ENCODE assay signal across 1 cellular context in genomic region chr9:72149231-72149975, GRCh38.
TF ChIP-seq lines count a peak whose summit lies in the region.

TSS of gene GDA (plus strand) at chr9:72149440. CDS start at chr9:72149560, 120 bp downstream.

TF ChIP-seq in HepG2, 621 proteins besides CTCF, POLR2A, EP300 and RAD21 (continued from another document and continues in another):
- TF ChIP-seq ZNF724P (CRISPR knock-in tag; IDR thresholded peaks at IDR 0.05; ENCODE audit: borderline replicate concordance): peak; percentile 73; the same call in 1 of the 2 replicates
- TF ChIP-seq MEF2D (CRISPR knock-in tag; IDR thresholded peaks at IDR 0.05): peak; percentile 42; the same call in 1 of the 2 replicates
- TF ChIP-seq AGO2 (optimal IDR thresholded peaks at IDR 0.05; ENCODE audit: low read depth, low read length): no peak
- TF ChIP-seq POLR2AphosphoS5 (IDR thresholded peaks at IDR 0.05; ENCODE audit: low read depth, low read length): no peak
- no peak for TF ChIP-seq ASH2L (IDR thresholded peaks at IDR 0.05; ENCODE audit: insufficient read length, low read depth, low read length)
- TF ChIP-seq AHDC1 (CRISPR knock-in tag; IDR thresholded peaks at IDR 0.05; ENCODE audit: borderline replicate concordance): no peak
- no peak for TF ChIP-seq ZFP62 (CRISPR knock-in tag; IDR thresholded peaks at IDR 0.05)
- TF ChIP-seq KAT7 (CRISPR knock-in tag; IDR thresholded peaks at IDR 0.05; ENCODE audit: borderline replicate concordance): peak; percentile 52; the same call in 1 of the 2 replicates
- no peak for TF ChIP-seq MAF1 (CRISPR knock-in tag; IDR thresholded peaks at IDR 0.05; ENCODE audit: borderline replicate concordance)
- peak; percentile 79 for TF ChIP-seq ZNF574 (CRISPR knock-in tag; IDR thresholded peaks at IDR 0.05)
- peak; percentile 75; the same call in 1 of the 2 replicates for TF ChIP-seq ZFP90 (CRISPR knock-in tag; IDR thresholded peaks at IDR 0.05; ENCODE audit: borderline replicate concordance)
- peak; percentile 80 for TF ChIP-seq CENPT (CRISPR knock-in tag; IDR thresholded peaks at IDR 0.05; ENCODE audit: low read depth)
- no peak for TF ChIP-seq ZNF282 (IDR thresholded peaks at IDR 0.05; ENCODE audit: partially characterized antibody)
- peak; percentile 82; the same call in 1 of the 2 replicates for TF ChIP-seq ETS1 (CRISPR knock-in tag; IDR thresholded peaks at IDR 0.05)
- peak; percentile 75; the same call in 1 of the 2 replicates for TF ChIP-seq ZNF430 (CRISPR knock-in tag; IDR thresholded peaks at IDR 0.05)
- no peak for TF ChIP-seq SOX13 (IDR thresholded peaks at IDR 0.05)
- peak in 1 of 2 experiments; percentile 26; a peak in 1 of 4 replicates for TF ChIP-seq SOX13 (CRISPR knock-in tag; conservative IDR thresholded peaks at IDR 0.05 in 1 of 2, IDR thresholded peaks at IDR 0.05 in 1 of 2)
- TF ChIP-seq IRF2 (CRISPR knock-in tag; IDR thresholded peaks at IDR 0.05): no peak; the same call in 1 of the 2 replicates
- TF ChIP-seq, protein P1, sequence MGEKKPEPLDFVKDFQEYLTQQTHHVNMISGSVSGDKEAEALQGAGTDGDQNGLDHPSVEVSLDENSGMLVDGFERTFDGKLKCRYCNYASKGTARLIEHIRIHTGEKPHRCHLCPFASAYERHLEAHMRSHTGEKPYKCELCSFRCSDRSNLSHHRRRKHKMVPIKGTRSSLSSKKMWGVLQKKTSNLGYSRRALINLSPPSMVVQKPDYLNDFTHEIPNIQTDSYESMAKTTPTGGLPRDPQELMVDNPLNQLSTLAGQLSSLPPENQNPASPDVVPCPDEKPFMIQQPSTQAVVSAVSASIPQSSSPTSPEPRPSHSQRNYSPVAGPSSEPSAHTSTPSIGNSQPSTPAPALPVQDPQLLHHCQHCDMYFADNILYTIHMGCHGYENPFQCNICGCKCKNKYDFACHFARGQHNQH (CRISPR knock-in tag; IDR thresholded peaks at IDR 0.05): peak; percentile 84
- TF ChIP-seq MIER3 (CRISPR knock-in tag; IDR thresholded peaks at IDR 0.05; ENCODE audit: borderline replicate concordance): no peak
- TF ChIP-seq, protein P2, sequence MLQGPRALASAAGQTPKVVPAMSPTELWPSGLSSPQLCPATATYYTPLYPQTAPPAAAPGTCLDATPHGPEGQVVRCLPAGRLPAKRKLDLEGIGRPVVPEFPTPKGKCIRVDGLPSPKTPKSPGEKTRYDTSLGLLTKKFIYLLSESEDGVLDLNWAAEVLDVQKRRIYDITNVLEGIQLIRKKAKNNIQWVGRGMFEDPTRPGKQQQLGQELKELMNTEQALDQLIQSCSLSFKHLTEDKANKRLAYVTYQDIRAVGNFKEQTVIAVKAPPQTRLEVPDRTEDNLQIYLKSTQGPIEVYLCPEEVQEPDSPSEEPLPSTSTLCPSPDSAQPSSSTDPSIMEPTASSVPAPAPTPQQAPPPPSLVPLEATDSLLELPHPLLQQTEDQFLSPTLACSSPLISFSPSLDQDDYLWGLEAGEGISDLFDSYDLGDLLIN (CRISPR knock-in tag; IDR thresholded peaks at IDR 0.05; ENCODE audit: borderline replicate concordance): no peak
- TF ChIP-seq, protein P3, sequence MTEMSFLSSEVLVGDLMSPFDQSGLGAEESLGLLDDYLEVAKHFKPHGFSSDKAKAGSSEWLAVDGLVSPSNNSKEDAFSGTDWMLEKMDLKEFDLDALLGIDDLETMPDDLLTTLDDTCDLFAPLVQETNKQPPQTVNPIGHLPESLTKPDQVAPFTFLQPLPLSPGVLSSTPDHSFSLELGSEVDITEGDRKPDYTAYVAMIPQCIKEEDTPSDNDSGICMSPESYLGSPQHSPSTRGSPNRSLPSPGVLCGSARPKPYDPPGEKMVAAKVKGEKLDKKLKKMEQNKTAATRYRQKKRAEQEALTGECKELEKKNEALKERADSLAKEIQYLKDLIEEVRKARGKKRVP (CRISPR knock-in tag; IDR thresholded peaks at IDR 0.05): peak in 1 of 2 experiments; percentile 31; a peak in 1 of 4 replicates
- no peak for TF ChIP-seq GATAD2A (CRISPR knock-in tag; IDR thresholded peaks at IDR 0.05)
- TF ChIP-seq DDIT3 (CRISPR knock-in tag; IDR thresholded peaks at IDR 0.05): no peak
- peak; percentile 61 for TF ChIP-seq RBFOX2 (IDR thresholded peaks at IDR 0.05; ENCODE audit: low read depth, low read length)
- TF ChIP-seq, protein P4, sequence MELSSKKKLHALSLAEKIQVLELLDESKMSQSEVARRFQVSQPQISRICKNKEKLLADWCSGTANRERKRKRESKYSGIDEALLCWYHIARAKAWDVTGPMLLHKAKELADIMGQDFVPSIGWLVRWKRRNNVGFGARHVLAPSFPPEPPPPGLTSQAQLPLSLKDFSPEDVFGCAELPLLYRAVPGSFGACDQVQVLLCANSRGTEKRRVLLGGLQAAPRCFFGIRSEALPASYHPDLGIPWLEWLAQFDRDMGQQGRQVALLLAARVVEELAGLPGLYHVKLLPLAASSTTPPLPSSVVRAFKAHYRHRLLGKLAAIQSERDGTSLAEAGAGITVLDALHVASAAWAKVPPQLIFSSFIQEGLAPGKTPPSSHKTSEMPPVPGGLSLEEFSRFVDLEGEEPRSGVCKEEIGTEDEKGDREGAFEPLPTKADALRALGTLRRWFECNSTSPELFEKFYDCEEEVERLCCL (CRISPR knock-in tag; IDR thresholded peaks at IDR 0.05; ENCODE audit: borderline replicate concordance): no peak
- no peak for TF ChIP-seq ZEB1 (IDR thresholded peaks at IDR 0.05; ENCODE audit: insufficient replicate concordance, low read depth)
- TF ChIP-seq, protein P5, sequence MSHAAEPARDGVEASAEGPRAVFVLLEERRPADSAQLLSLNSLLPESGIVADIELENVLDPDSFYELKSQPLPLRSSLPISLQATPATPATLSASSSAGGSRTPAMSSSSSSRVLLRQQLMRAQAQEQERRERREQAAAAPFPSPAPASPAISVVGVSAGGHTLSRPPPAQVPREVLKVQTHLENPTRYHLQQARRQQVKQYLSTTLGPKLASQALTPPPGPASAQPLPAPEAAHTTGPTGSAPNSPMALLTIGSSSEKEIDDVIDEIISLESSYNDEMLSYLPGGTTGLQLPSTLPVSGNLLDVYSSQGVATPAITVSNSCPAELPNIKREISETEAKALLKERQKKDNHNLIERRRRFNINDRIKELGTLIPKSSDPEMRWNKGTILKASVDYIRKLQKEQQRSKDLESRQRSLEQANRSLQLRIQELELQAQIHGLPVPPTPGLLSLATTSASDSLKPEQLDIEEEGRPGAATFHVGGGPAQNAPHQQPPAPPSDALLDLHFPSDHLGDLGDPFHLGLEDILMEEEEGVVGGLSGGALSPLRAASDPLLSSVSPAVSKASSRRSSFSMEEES (CRISPR knock-in tag; IDR thresholded peaks at IDR 0.05): no peak
- TF ChIP-seq ZNF720 (CRISPR knock-in tag; IDR thresholded peaks at IDR 0.05): no peak
- TF ChIP-seq ELF1 (CRISPR knock-in tag; IDR thresholded peaks at IDR 0.05): no peak
- no peak for TF ChIP-seq ZNF614 (CRISPR knock-in tag; IDR thresholded peaks at IDR 0.05; ENCODE audit: borderline replicate concordance)
- no peak for TF ChIP-seq CENPX (CRISPR knock-in tag; IDR thresholded peaks at IDR 0.05)
- TF ChIP-seq ZBTB39 (CRISPR knock-in tag; IDR thresholded peaks at IDR 0.05): no peak
- no peak for TF ChIP-seq ZNF460 (CRISPR knock-in tag; IDR thresholded peaks at IDR 0.05; ENCODE audit: borderline replicate concordance)
- TF ChIP-seq HNF4G (IDR thresholded peaks at IDR 0.05; ENCODE audit: borderline replicate concordance, low read depth, low read length): no peak
- TF ChIP-seq HNF4G (CRISPR knock-in tag; IDR thresholded peaks at IDR 0.05; ENCODE audit: borderline replicate concordance, low read depth): peak; percentile 54; the same call in 1 of the 2 replicates
- no peak for TF ChIP-seq MXI1 (IDR thresholded peaks at IDR 0.05; ENCODE audit: borderline replicate concordance, low read depth, low read length)
- TF ChIP-seq, protein P6, sequence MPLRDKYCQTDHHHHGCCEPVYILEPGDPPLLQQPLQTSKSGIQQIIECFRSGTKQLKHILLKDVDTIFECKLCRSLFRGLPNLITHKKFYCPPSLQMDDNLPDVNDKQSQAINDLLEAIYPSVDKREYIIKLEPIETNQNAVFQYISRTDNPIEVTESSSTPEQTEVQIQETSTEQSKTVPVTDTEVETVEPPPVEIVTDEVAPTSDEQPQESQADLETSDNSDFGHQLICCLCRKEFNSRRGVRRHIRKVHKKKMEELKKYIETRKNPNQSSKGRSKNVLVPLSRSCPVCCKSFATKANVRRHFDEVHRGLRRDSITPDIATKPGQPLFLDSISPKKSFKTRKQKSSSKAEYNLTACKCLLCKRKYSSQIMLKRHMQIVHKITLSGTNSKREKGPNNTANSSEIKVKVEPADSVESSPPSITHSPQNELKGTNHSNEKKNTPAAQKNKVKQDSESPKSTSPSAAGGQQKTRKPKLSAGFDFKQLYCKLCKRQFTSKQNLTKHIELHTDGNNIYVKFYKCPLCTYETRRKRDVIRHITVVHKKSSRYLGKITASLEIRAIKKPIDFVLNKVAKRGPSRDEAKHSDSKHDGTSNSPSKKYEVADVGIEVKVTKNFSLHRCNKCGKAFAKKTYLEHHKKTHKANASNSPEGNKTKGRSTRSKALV (CRISPR knock-in tag; IDR thresholded peaks at IDR 0.05): peak; percentile 100
- no peak for TF ChIP-seq NFE2L2 (IDR thresholded peaks at IDR 0.05; ENCODE audit: low read length)
- no peak for TF ChIP-seq ZBTB20 (CRISPR knock-in tag; IDR thresholded peaks at IDR 0.05; ENCODE audit: borderline replicate concordance, low read depth)
